14 cellular contexts compared by ENCODE assay signal in the genomic region with DNA sequence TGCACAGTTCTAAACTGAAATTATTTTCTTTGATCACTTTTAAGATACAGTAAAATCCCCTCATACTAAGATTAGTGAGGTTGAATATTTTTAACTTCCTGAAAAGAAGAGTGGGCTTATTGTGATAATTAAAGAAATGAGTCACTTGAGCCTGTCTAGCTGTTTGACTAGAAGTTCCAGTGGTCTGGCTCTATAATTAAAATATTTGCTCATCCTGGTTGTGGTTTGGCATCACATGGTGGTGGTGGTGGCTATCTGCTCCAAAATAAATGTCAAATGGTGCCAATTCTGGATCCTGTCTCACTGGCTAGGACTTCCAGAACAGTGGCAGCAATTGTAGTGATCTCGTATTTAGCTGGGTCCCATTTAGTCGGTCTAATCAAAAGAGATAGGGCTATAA. TPM values are rescaled to one million over a fixed set of nuclear protein-coding genes. Genes with fewer than 3 reads are reported as not detected.
DNase-seq lines count a peak whose midpoint lies in the region; ATAC-seq and TF ChIP-seq lines count a peak whose summit lies in the region.
"Had no signal": no experiment of that assay in that cellular context is flagged by ENCODE, and none has a peak within 500 bp of the region (broad histone marks: within the 10 kb centered on the region; RNA-seq: fewer than 3 reads in every experiment).

No MANE protein-coding gene starts in this region.

- H3K9me3 ChIP-seq in PC-3 (ENCODE audit: low read length): no peaks in the 10 kb centered on the region

- H3K9me2 ChIP-seq in PC-3 (replicated peaks; ENCODE audit: low read length): no peaks in the 10 kb centered on the region

- no peaks in the 10 kb centered on the region for H3F3A ChIP-seq in PC-3 (ENCODE audit: low read length, unreplicated experiment)

- no peak overlapping the region for H3K27ac Mint-ChIP-seq in stimulated activated naive B cell treated with anti-CD40 and anti-IgM and Interleukin-4, amounts not matched to agents 10 μg/mL and 1 μg/mL and 100 μg/mL, for 72 hours
- no peak overlapping the region for H3K27ac Mint-ChIP-seq in osteocyte (ENCODE audit: unreplicated experiment)

- H3K4me3 ChIP-seq in PC-3 (ENCODE audit: low read length): no peak overlapping the region
- H3K4me3 ChIP-seq: cardiac muscle cell had no signal

- CTCF ChIA-PET in PC-3 (lab: Charles Lee) (no interaction called here), RWPE1 (lab: Yijun Ruan, JAX) (interaction anchor here (0.6 kb wide), 1 partner anchor 112 kb away, joined by 3 read pairs; no protein-coding TSS in a partner anchor)

- no peaks in the 10 kb centered on the region for H4K20me1 ChIP-seq in PC-3 (ENCODE audit: low read length)

- H3K27ac ChIP-seq in PC-3 (ENCODE audit: low read length) (no peak overlapping the region), RWPE1 (no peak overlapping the region)
- H3K27ac ChIP-seq: 22Rv1, cardiac muscle cell, parathyroid adenoma had no signal

- intact Hi-C loops in PC-3 (cut with micrococcal nuclease): no loop called here

- H2AFZ ChIP-seq in PC-3 (ENCODE audit: low read length): no peak overlapping the region
- H2AFZ ChIP-seq: parathyroid adenoma had no signal

- peaks cover 12 to 15% of the 10 kb centered on the region in 2 donors for H3K4me1 Mint-ChIP-seq in stimulated activated naive B cell treated with anti-CD40 and anti-IgM and Interleukin-4, amounts not matched to agents 10 μg/mL and 1 μg/mL and 100 μg/mL, for 72 hours
- H3K4me1 Mint-ChIP-seq in osteocyte (ENCODE audit: unreplicated experiment): peaks cover 3% of the 10 kb centered on the region

- TF ChIP-seq CTCF in PC-3 (conservative IDR thresholded peaks at IDR 0.05; ENCODE audit: low read depth, low read length) (no peak), osteocyte (IDR thresholded peaks at IDR 0.05) (no peak), RWPE1 (conservative IDR thresholded peaks at IDR 0.05; ENCODE audit: low read depth) (no peak)

- H3K36me3 ChIP-seq in PC-3 (ENCODE audit: low read depth, low read length): no peaks in the 10 kb centered on the region
- H3K36me3 ChIP-seq: cardiac muscle cell had no signal

- H3K9ac ChIP-seq in PC-3 (ENCODE audit: low read length): no peak overlapping the region
- H3K9ac ChIP-seq: parathyroid adenoma had no signal

- ATAC-seq in HG03103 (IDR thresholded peaks at IDR 0.05; ENCODE audit: low read depth, unreplicated experiment) (peak; percentile 65), PC-3 (peak; percentile 90)
- peak; percentile 94 to 95 for ATAC-seq in stimulated activated naive B cell treated with anti-CD40 and anti-IgM and Interleukin-4, amounts not matched to agents 10 μg/mL and 1 μg/mL and 100 μg/mL, for 72 hours (replicated peaks)

- H3K79me2 ChIP-seq in PC-3 (ENCODE audit: low read length): no peaks in the 10 kb centered on the region
- H3K79me2 ChIP-seq: parathyroid adenoma had no signal

- H3K4me3 Mint-ChIP-seq in stimulated activated naive B cell treated with anti-CD40 and anti-IgM and Interleukin-4, amounts not matched to agents 10 μg/mL and 1 μg/mL and 100 μg/mL, for 72 hours: peak overlapping the region in 1 of 2 donors; percentile 18
- no peak overlapping the region for H3K4me3 Mint-ChIP-seq in osteocyte (ENCODE audit: unreplicated experiment)

- POLR2A ChIA-PET in PC-3 (lab: Charles Lee; ENCODE audit: unreplicated experiment): no interaction called here
- POLR2A ChIA-PET in RWPE1 (lab: Yijun Ruan, JAX; ENCODE audit: low non-redundant PET): no interaction called here

- DNase-seq in NCI-H2081 (lab: John Stamatoyannopoulos, UW): peak; percentile 10 to 42
- DNase-seq in NCI-H2081 treated with DMSO at 0.1 percent for 48 hours (lab: John Stamatoyannopoulos, UW): no peak
- peak; percentile 76 for DNase-seq in PC-3
- DNase-seq in stimulated activated naive B cell treated with anti-CD40 and anti-IgM and Interleukin-4, amounts not matched to agents 10 μg/mL and 1 μg/mL and 100 μg/mL, for 72 hours: peak; percentile 14
- no peak for DNase-seq in osteocyte (ENCODE audit: extremely low spot score, unreplicated experiment)
- DNase-seq in NCI-H1092 (lab: John Stamatoyannopoulos, UW): no peak
- no peak for DNase-seq in RWPE1 (ENCODE audit: low spot score)
- DNase-seq: hypothalamus; NCI-H774; stimulated activated CD8-positive, alpha-beta memory T cell treated with anti-CD3 and anti-CD28 coated beads, Interleukin-4, amount 100 ng/mL, for 48 hours had no signal

- no peaks in the 10 kb centered on the region for H3K27me3 ChIP-seq in PC-3 (ENCODE audit: low read length)
- H3K27me3 ChIP-seq: cardiac muscle cell had no signal

- peaks cover 0 to 6% of the 10 kb centered on the region in 2 donors for H3K27me3 Mint-ChIP-seq in stimulated activated naive B cell treated with anti-CD40 and anti-IgM and Interleukin-4, amounts not matched to agents 10 μg/mL and 1 μg/mL and 100 μg/mL, for 72 hours
- peaks cover 26% of the 10 kb centered on the region for H3K27me3 Mint-ChIP-seq in osteocyte (ENCODE audit: unreplicated experiment)

- H3K9me3 Mint-ChIP-seq in stimulated activated naive B cell treated with anti-CD40 and anti-IgM and Interleukin-4, amounts not matched to agents 10 μg/mL and 1 μg/mL and 100 μg/mL, for 72 hours: peaks cover 3 to 4% of the 10 kb centered on the region in 2 donors
- H3K9me3 Mint-ChIP-seq in osteocyte (ENCODE audit: unreplicated experiment): no peaks in the 10 kb centered on the region

- BruUV-seq in PC-3 (replicated peaks; lab: Mats Ljungman, UMichigan): no TSS peak

- H3K4me2 ChIP-seq in PC-3 (ENCODE audit: low read length): peak overlapping the region; percentile 7; the same call in 1 of the 2 replicates

- no peaks in the 10 kb centered on the region for H3K36me3 Mint-ChIP-seq in stimulated activated naive B cell treated with anti-CD40 and anti-IgM and Interleukin-4, amounts not matched to agents 10 μg/mL and 1 μg/mL and 100 μg/mL, for 72 hours
- no peaks in the 10 kb centered on the region for H3K36me3 Mint-ChIP-seq in osteocyte (ENCODE audit: unreplicated experiment)

- H3K4me1 ChIP-seq in PC-3 (ENCODE audit: insufficient read depth, low read length): peaks cover 19% of the 10 kb centered on the region
- H3K4me1 ChIP-seq: parathyroid adenoma had no signal

RNA-seq across cellular contexts. Expression of a gene that starts 8.6 kb away (rescaled TPM):
- total RNA-seq in PC-3 (2014; rRNA removed) (2.4 and 3.3 TPM in 2 replicates), osteocyte (2.4 and 4.3 TPM in 2 replicates)

Comparison
In these comparisons a context has a peak if more than half of its experiments do, and no peak if none do; other contexts are left out.
1. DNase-seq: peak in NCI-H2081 (2 of 2), PC-3 (single experiment) and stimulated activated naive B cell treated with anti-CD40 and anti-IgM and Interleukin-4, amounts not matched to agents 10 μg/mL and 1 μg/mL and 100 μg/mL, for 72 hours (single experiment); none in NCI-H2081 treated with DMSO at 0.1 percent for 48 hours (single experiment), osteocyte (single experiment), NCI-H1092 (single experiment) and RWPE1 (single experiment).
2. Peak in every context shown above with its lines, with median percentiles within 50 percentile points of each other: ATAC-seq.